In genomic region chr10:111030042-111030750, GRCh38 we compare ENCODE assay signal across 20 cellular contexts. TPM values are rescaled to one million over a fixed set of nuclear protein-coding genes. Genes with fewer than 3 reads are reported as not detected.
DNase-seq lines count a peak whose midpoint lies in the region; ATAC-seq and TF ChIP-seq lines count a peak whose summit lies in the region.
"Had no signal": no experiment of that assay in that cellular context is flagged by ENCODE, and none has a peak within 500 bp of the region (broad histone marks: within the 10 kb centered on the region; RNA-seq: fewer than 3 reads in every experiment).

No MANE protein-coding gene starts in this region.

- H3K36me3 Mint-ChIP-seq in activated naive CD4-positive, alpha-beta T cell treated with anti-CD3 and anti-CD28 coated beads, Interleukin-2, amount 50 U/mL, for 72 hours: peaks cover 26 to 32% of the 10 kb centered on the region in 2 donors
- peaks cover 33% of the 10 kb centered on the region for H3K36me3 Mint-ChIP-seq in activated CD8-positive, alpha-beta T cell treated with anti-CD3 and anti-CD28 coated beads, Interleukin-2, amount 10 ng/mL, durations not matched to agents 7 days and 5 days (ENCODE audit: low read depth)
- H3K36me3 Mint-ChIP-seq in naive thymus-derived CD4-positive, alpha-beta T cell: peaks cover 16 to 78% (median 48%) of the 10 kb centered on the region in 5 donors

- peak; percentile 41 to 77 for ATAC-seq in activated naive CD4-positive, alpha-beta T cell treated with anti-CD3 and anti-CD28 coated beads, Interleukin-2, amount 50 U/mL, for 72 hours
- ATAC-seq in HG02938 (IDR thresholded peaks at IDR 0.05; ENCODE audit: unreplicated experiment) (peak; percentile 67), upper lobe of right lung (peak; percentile 14)
- ATAC-seq in activated CD8-positive, alpha-beta T cell treated with anti-CD3 and anti-CD28 coated beads, Interleukin-2, amount 10 ng/mL, durations not matched to agents 7 days and 5 days: peak; percentile 75
- no peak for ATAC-seq in naive thymus-derived CD4-positive, alpha-beta T cell
- ATAC-seq: mucosa of descending colon had no signal

- DNase-seq in activated naive CD4-positive, alpha-beta T cell treated with anti-CD3 and anti-CD28 coated beads, Interleukin-2, amount 50 U/mL, for 72 hours (ENCODE audit: low spot score in 2 of 2): no peak
- DNase-seq in activated naive CD4-positive, alpha-beta T cell treated with anti-CD3 and anti-CD28 coated beads, Interleukin-2, amount 50 U/mL, for 16 hours: no peak
- no peak for DNase-seq in activated CD8-positive, alpha-beta T cell treated with anti-CD3 and anti-CD28 coated beads, Interleukin-2, amount 10 ng/mL, durations not matched to agents 7 days and 5 days
- DNase-seq in upper lobe of right lung (peak; percentile 54), cerebellum (ENCODE audit: low spot score) (no peak), NCI-H1048 (lab: John Stamatoyannopoulos, UW) (no peak)
- no peak for DNase-seq in naive thymus-derived CD4-positive, alpha-beta T cell
- DNase-seq: ACHN; activated CD8-positive, alpha-beta memory T cell treated with anti-CD3 and anti-CD28 coated beads for 24 hours; GDM1; H7; mucosa of descending colon; NCI-H187 treated with DMSO at 0.1 percent for 48 hours; stimulated activated CD4-positive, alpha-beta T cell treated with anti-CD3 and anti-CD28 coated beads, Interleukin-1b, Interleukin-23, amount 100 ng/mL, for 48 hours had no signal

- no peaks in the 10 kb centered on the region for H3K4me1 ChIP-seq in upper lobe of right lung
- no peaks in the 10 kb centered on the region for H3K4me1 ChIP-seq in naive thymus-derived CD4-positive, alpha-beta T cell (ENCODE audit: control insufficient read depth in 2 of 2, insufficient read depth in 2 of 2, low read length in 2 of 2)
- H3K4me1 ChIP-seq: upper lobe of left lung had no signal

- no peaks in the 10 kb centered on the region for H3K36me3 ChIP-seq in upper lobe of right lung
- no peaks in the 10 kb centered on the region for H3K36me3 ChIP-seq in naive thymus-derived CD4-positive, alpha-beta T cell (ENCODE audit: control insufficient read depth in 2 of 3, insufficient read depth in 3 of 3, low read length in 3 of 3)
- H3K36me3 ChIP-seq: upper lobe of left lung had no signal

- no peak for TF ChIP-seq CTCF in upper lobe of right lung (IDR thresholded peaks at IDR 0.05)

- H3K27ac ChIP-seq in upper lobe of right lung: no peak overlapping the region
- H3K27ac ChIP-seq in naive thymus-derived CD4-positive, alpha-beta T cell (ENCODE audit: low read depth, low read length): no peak overlapping the region
- H3K27ac ChIP-seq: upper lobe of left lung had no signal

- POLR2A ChIA-PET in activated CD8-positive, alpha-beta T cell treated with anti-CD3 and anti-CD28 coated beads, Interleukin-2, amount 10 ng/mL, durations not matched to agents 7 days and 5 days (lab: Charles Lee): no interaction called here
- POLR2A ChIA-PET in naive thymus-derived CD4-positive, alpha-beta T cell (lab: Charles Lee): no interaction called here

- H3K9me3 Mint-ChIP-seq in activated naive CD4-positive, alpha-beta T cell treated with anti-CD3 and anti-CD28 coated beads, Interleukin-2, amount 50 U/mL, for 72 hours: peaks cover 26 to 36% of the 10 kb centered on the region in 2 donors
- peaks cover 20% of the 10 kb centered on the region for H3K9me3 Mint-ChIP-seq in activated CD8-positive, alpha-beta T cell treated with anti-CD3 and anti-CD28 coated beads, Interleukin-2, amount 10 ng/mL, durations not matched to agents 7 days and 5 days (ENCODE audit: insufficient read depth)
- peaks cover 8 to 92% (median 39%) of the 10 kb centered on the region in 11 donors for H3K9me3 Mint-ChIP-seq in naive thymus-derived CD4-positive, alpha-beta T cell

- H3K4me3 ChIP-seq in upper lobe of right lung: no peak overlapping the region
- no peak overlapping the region for H3K4me3 ChIP-seq in naive thymus-derived CD4-positive, alpha-beta T cell (ENCODE audit: low read length)
- H3K4me3 ChIP-seq: mucosa of descending colon, upper lobe of left lung had no signal

- H3K27me3 Mint-ChIP-seq in activated CD8-positive, alpha-beta T cell treated with anti-CD3 and anti-CD28 coated beads, Interleukin-2, amount 10 ng/mL, durations not matched to agents 7 days and 5 days (ENCODE audit: low read depth): no peaks in the 10 kb centered on the region
- peaks cover 0 to 4% (median 0%) of the 10 kb centered on the region in 5 donors for H3K27me3 Mint-ChIP-seq in naive thymus-derived CD4-positive, alpha-beta T cell
- H3K27me3 Mint-ChIP-seq: activated naive CD8-positive, alpha-beta T cell; progenitor cell of endocrine pancreas had no signal

- H3K4me3 Mint-ChIP-seq in activated CD8-positive, alpha-beta T cell treated with anti-CD3 and anti-CD28 coated beads, Interleukin-2, amount 10 ng/mL, durations not matched to agents 7 days and 5 days: no peak overlapping the region
- H3K4me3 Mint-ChIP-seq in naive thymus-derived CD4-positive, alpha-beta T cell: peak overlapping the region in 1 of 10 donors; percentile 16
- H3K4me3 Mint-ChIP-seq: activated naive CD8-positive, alpha-beta T cell had no signal

- H3K4me1 Mint-ChIP-seq in activated CD8-positive, alpha-beta T cell treated with anti-CD3 and anti-CD28 coated beads, Interleukin-2, amount 10 ng/mL, durations not matched to agents 7 days and 5 days (ENCODE audit: low read depth): peaks cover 10% of the 10 kb centered on the region
- H3K4me1 Mint-ChIP-seq in naive thymus-derived CD4-positive, alpha-beta T cell: peaks cover 0 to 9% (median 4%) of the 10 kb centered on the region in 7 donors

- no peaks in the 10 kb centered on the region for H3K9me3 ChIP-seq in upper lobe of right lung
- H3K9me3 ChIP-seq in naive thymus-derived CD4-positive, alpha-beta T cell (ENCODE audit: control insufficient read depth in 2 of 3, low read length in 3 of 3): peaks cover 0 to 6% (median 0%) of the 10 kb centered on the region in 3 experiments

- intact Hi-C loops in upper lobe of right lung (cut with DNase I): no loop called here
- intact Hi-C loops in naive thymus-derived CD4-positive, alpha-beta T cell (cut with micrococcal nuclease): loop anchor here in 1 of 2 donors (1.0 kb wide), 1 partner anchor 112 kb away; no protein-coding TSS in a partner anchor

- H3K27ac Mint-ChIP-seq in activated naive CD4-positive, alpha-beta T cell treated with anti-CD3 and anti-CD28 coated beads, Interleukin-2, amount 50 U/mL, for 72 hours: no peak overlapping the region
- no peak overlapping the region for H3K27ac Mint-ChIP-seq in activated CD8-positive, alpha-beta T cell treated with anti-CD3 and anti-CD28 coated beads, Interleukin-2, amount 10 ng/mL, durations not matched to agents 7 days and 5 days
- H3K27ac Mint-ChIP-seq in naive thymus-derived CD4-positive, alpha-beta T cell: peak overlapping the region in 1 of 9 donors; percentile 5
- H3K27ac Mint-ChIP-seq: activated naive CD8-positive, alpha-beta T cell; progenitor cell of endocrine pancreas had no signal

- CTCF ChIA-PET in activated CD8-positive, alpha-beta T cell treated with anti-CD3 and anti-CD28 coated beads, Interleukin-2, amount 10 ng/mL, durations not matched to agents 7 days and 5 days (lab: Charles Lee): no interaction called here
- CTCF ChIA-PET in naive thymus-derived CD4-positive, alpha-beta T cell (lab: Charles Lee): no interaction called here

- no peaks in the 10 kb centered on the region for H3K27me3 ChIP-seq in upper lobe of right lung
- no peaks in the 10 kb centered on the region for H3K27me3 ChIP-seq in naive thymus-derived CD4-positive, alpha-beta T cell (ENCODE audit: control insufficient read depth in 2 of 2, insufficient read depth in 2 of 2, low read length in 2 of 2)
- H3K27me3 ChIP-seq: upper lobe of left lung had no signal

RNA-seq across cellular contexts. Expression of gene ADRA2A, which starts 46.6 kb away (rescaled TPM):
- not detected for total RNA-seq in activated naive CD4-positive, alpha-beta T cell treated with anti-CD3 and anti-CD28 coated beads, Interleukin-2, amount 50 U/mL, for 72 hours
- not detected for total RNA-seq in activated CD8-positive, alpha-beta T cell treated with anti-CD3 and anti-CD28 coated beads, Interleukin-2, amount 10 ng/mL, durations not matched to agents 7 days and 5 days
- total RNA-seq in upper lobe of right lung (4.9 TPM), cerebellum (8.5 TPM)
- total RNA-seq in naive thymus-derived CD4-positive, alpha-beta T cell: under 1 TPM in 1 of 5 experiments, not detected in 4; 0.22 TPM
- polyA plus RNA-seq in naive thymus-derived CD4-positive, alpha-beta T cell: not detected
- total RNA-seq: T-helper 2 cell treated with Interferon-gamma antibody and Interleukin-4, amounts not matched to agents 100 ng/mL and 5 ng/mL, for 36 hours had no signal
- polyA plus RNA-seq: immature natural killer cell had no signal
